ENCODE assay signal across 7 cellular contexts in genomic region chr6:43386492-43386891, GRCh38. TPM values are rescaled to one million over a fixed set of nuclear protein-coding genes. Genes with fewer than 3 reads are reported as not detected.
DNase-seq lines count a peak whose midpoint lies in the region; FAIRE-seq and TF ChIP-seq lines count a peak whose summit lies in the region.

No MANE protein-coding gene starts in this region.

- FAIRE-seq in GM12891 (lab: Jason Lieb, UNC) (no peak), HTR-8/SVneo (lab: Jason Lieb, UNC) (no peak)

- H3K4me1 ChIP-seq in colonic mucosa = no peaks in the 10 kb centered on the region
- no peaks in the 10 kb centered on the region for H3K4me1 ChIP-seq in prostate gland (replicated peaks)

- H3K27me3 ChIP-seq in colonic mucosa = no peaks in the 10 kb centered on the region
- H3K27me3 ChIP-seq in prostate gland (replicated peaks; ENCODE audit: insufficient read depth) = no peaks in the 10 kb centered on the region

- 0 out of 2 replicates have a peak, but pooled peaks have one; percentile 6 for TF ChIP-seq CTCF in GM12874 (IDR thresholded peaks at IDR 0.05; ENCODE audit: insufficient read depth, low read depth, low read length)
- peak; percentile 6 for TF ChIP-seq CTCF in NB4 (IDR thresholded peaks at IDR 0.05; ENCODE audit: low read depth, low read length)
- TF ChIP-seq CTCF in colonic mucosa (IDR thresholded peaks at IDR 0.05) = peak; percentile 30
- peak in 3 of 4 experiments; percentile 22 to 61 (median 53) for TF ChIP-seq CTCF in prostate gland (IDR thresholded peaks at IDR 0.05)
- TF ChIP-seq CTCF in coronary artery (IDR thresholded peaks at IDR 0.05) = no peak

- DNase-seq in NB4 (ENCODE audit: low read depth) = peak; percentile 44
- DNase-seq in colonic mucosa = no peak
- DNase-seq in prostate gland (ENCODE audit: low spot score) = no peak
- no peak for DNase-seq in GM12891 (ENCODE audit: insufficient read length, low spot score)
- no peak for DNase-seq in HTR-8/SVneo (ENCODE audit: insufficient read length, low spot score)
- DNase-seq in coronary artery (ENCODE audit: low spot score) = no peak

- H3K36me3 ChIP-seq in colonic mucosa (no peaks in the 10 kb centered on the region), prostate gland (no peaks in the 10 kb centered on the region)

- H3K4me3 ChIP-seq in NB4 (ENCODE audit: low read depth, low read length) = no peak overlapping the region
- no peak overlapping the region for H3K4me3 ChIP-seq in colonic mucosa
- H3K4me3 ChIP-seq in prostate gland = no peak overlapping the region
- no peak overlapping the region for H3K4me3 ChIP-seq in coronary artery

- intact Hi-C loops in colonic mucosa (cut with DNase I) (loop anchor here (5.0 kb wide), 1 partner anchor 121 kb away; no protein-coding TSS in a partner anchor), prostate gland (cut with DNase I) (loop anchor here (5.0 kb wide), 1 partner anchor 121 kb away; no protein-coding TSS in a partner anchor)

- H3K27ac ChIP-seq in colonic mucosa = no peak overlapping the region
- H3K27ac ChIP-seq in prostate gland = no peak overlapping the region
- no peak overlapping the region for H3K27ac ChIP-seq in coronary artery

- WGBS in prostate gland = 16% methylated on average over 1 of the region's 1 CpG

- TF ChIP-seq POLR2A in NB4 (IDR thresholded peaks at IDR 0.05; ENCODE audit: extremely low read depth, insufficient read length) (no peak), prostate gland (IDR thresholded peaks at IDR 0.05) (no peak), GM12891 (IDR thresholded peaks at IDR 0.05; ENCODE audit: low read depth, low read length) (no peak)

- H3K9ac ChIP-seq in colonic mucosa (ENCODE audit: low read depth in 2 of 2, low read length in 2 of 2) = no peak overlapping the region

- H3K9me3 ChIP-seq in colonic mucosa = no peaks in the 10 kb centered on the region
- no peaks in the 10 kb centered on the region for H3K9me3 ChIP-seq in prostate gland

TF ChIP-seq in GM12891, 5 proteins besides CTCF, POLR2A, EP300 and RAD21:
- TF ChIP-seq POU2F2 (IDR thresholded peaks at IDR 0.05; ENCODE audit: low read depth, low read length) = no peak
- TF ChIP-seq TAF1 (IDR thresholded peaks at IDR 0.05; ENCODE audit: low read depth, low read length) = no peak
- no peak for TF ChIP-seq PAX5 (IDR thresholded peaks at IDR 0.05; ENCODE audit: insufficient read depth, low read length, severe bottlenecking)
- TF ChIP-seq POLR2AphosphoS5 (IDR thresholded peaks at IDR 0.05; ENCODE audit: low read depth, low read length) = no peak
- TF ChIP-seq SPI1 (IDR thresholded peaks at IDR 0.05; ENCODE audit: low read depth, low read length) = no peak
TF ChIP-seq in GM12891: peak in this region for 0.

RNA-seq across cellular contexts. Expression of gene ZNF318, which starts 17.0 kb away (rescaled TPM):
- 10 to 100 TPM; 12.3 TPM for total RNA-seq in colonic mucosa
- 10 to 100 TPM; 15.1 to 41.6 TPM for total RNA-seq in prostate gland
- polyA plus RNA-seq in GM12891 (2012; ENCODE audit: low read depth, missing spikeins) = 81.5 TPM

RNA-seq across cellular contexts. Expression of gene ABCC10, which starts 40.8 kb away (rescaled TPM):
- total RNA-seq in colonic mucosa (10 to 100 TPM; 22.9 to 33.9 TPM), prostate gland (10 to 100 TPM; 18.0 to 38.1 TPM)
- polyA plus RNA-seq in GM12891 (2012; ENCODE audit: low read depth, missing spikeins) = 16.5 TPM
